ENCODE assay signal across 8 cellular contexts in the genomic region with DNA sequence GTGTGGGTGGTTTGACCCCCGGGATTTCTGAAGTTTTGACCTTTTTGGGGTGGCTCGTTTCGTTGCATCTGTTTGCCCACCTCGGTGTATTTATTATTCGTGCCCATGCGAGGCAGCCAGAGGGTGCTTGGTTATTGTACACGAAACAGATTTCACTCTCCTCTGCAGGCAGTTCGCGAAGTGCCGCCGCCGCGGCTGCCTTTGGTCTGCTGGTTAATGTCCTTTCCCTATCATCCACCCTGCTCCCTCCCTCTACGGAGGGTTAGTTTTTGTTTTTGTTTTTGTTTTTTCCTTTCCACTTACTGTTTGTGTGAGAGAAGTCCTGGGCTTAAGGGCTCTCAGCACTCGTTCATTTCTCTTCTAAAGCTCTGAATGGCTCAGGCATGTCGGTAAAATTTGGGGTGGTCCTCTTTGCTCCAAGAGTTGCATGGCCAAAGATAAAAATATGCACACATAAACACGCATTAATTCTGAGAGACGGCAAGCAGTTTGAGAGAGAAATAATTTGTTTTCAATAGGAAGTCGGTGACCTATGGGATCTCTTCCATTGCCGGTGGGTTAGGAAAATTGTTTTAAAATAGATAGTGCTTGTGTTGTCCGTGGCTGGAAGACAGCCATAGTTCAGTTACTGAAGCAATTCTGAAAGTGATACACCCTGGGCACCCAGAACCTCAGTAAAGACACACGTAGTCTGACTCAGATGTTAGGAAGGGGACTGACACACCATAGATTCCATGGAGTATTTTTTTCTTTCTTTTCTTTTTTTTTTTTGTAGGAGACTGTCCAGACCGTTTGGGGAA. TPM values are rescaled to one million over a fixed set of nuclear protein-coding genes. Genes with fewer than 3 reads are reported as not detected.
A peak's percentile ranks its signal among the peaks of the same experiment; 100 is the strongest.
DNase-seq lines count a peak whose midpoint lies in the region; ATAC-seq and TF ChIP-seq lines count a peak whose summit lies in the region.

No MANE protein-coding gene starts in this region.

- TF ChIP-seq POLR2A in breast epithelium (IDR thresholded peaks at IDR 0.05), result no peak

- H3K9ac ChIP-seq in iPS-20b (ENCODE audit: low read depth, low read length), result peak overlapping the region; percentile 81; the same call in 1 of the 2 replicates

- H3K9me3 ChIP-seq in breast epithelium (no peaks in the 10 kb centered on the region), iPS-20b (ENCODE audit: insufficient read depth, low read depth, low read length) (no peaks in the 10 kb centered on the region)

- peak overlapping the region; percentile 91 to 93 for H3K27ac ChIP-seq in breast epithelium
- no peak overlapping the region for H3K27ac ChIP-seq in iPS-20b (ENCODE audit: low read length)

- peak; percentile 14 for DNase-seq in stimulated activated CD4-positive, alpha-beta T cell treated with anti-CD3 and anti-CD28 coated beads, Interleukin-15, amount 100 ng/mL, for 24 hours
- DNase-seq in stimulated activated CD4-positive, alpha-beta T cell treated with anti-CD3 and anti-CD28 coated beads, Interleukin-4, amount 100 ng/mL, for 1 hour, result no peak
- DNase-seq in OCI-M1 (lab: John Stamatoyannopoulos, UW) (peak; percentile 64), breast epithelium (ENCODE audit: low spot score in 2 of 2) (peak in 1 of 2 donors; percentile 40), skeletal muscle cell (ENCODE audit: low read depth) (peak; percentile 50), OCI-M2 (lab: John Stamatoyannopoulos, UW; ENCODE audit: unreplicated experiment) (no peak)

- H3K36me3 ChIP-seq in breast epithelium (no peaks in the 10 kb centered on the region), iPS-20b (ENCODE audit: insufficient read depth, low read depth, low read length) (no peaks in the 10 kb centered on the region)

- ATAC-seq in GM19463 (IDR thresholded peaks at IDR 0.05; ENCODE audit: unreplicated experiment), result no peak

- TF ChIP-seq CTCF in breast epithelium (IDR thresholded peaks at IDR 0.05), result no peak

- intact Hi-C loops in breast epithelium (cut with DNase I; ENCODE audit: low total_unique reads), result no loop called here

- H3K4me3 ChIP-seq in breast epithelium (peak overlapping the region; percentile 86 to 98 (median 92)), iPS-20b (ENCODE audit: low read length) (peak overlapping the region; percentile 96), skeletal muscle cell (ENCODE audit: low read depth, low read length) (peak overlapping the region; percentile 79)

- no peaks in the 10 kb centered on the region for H3K27me3 ChIP-seq in breast epithelium
- H3K27me3 ChIP-seq in iPS-20b (ENCODE audit: insufficient read depth, low read length), result peaks cover 23% of the 10 kb centered on the region

- H3K4me1 ChIP-seq in breast epithelium (no peaks in the 10 kb centered on the region), iPS-20b (ENCODE audit: insufficient read depth, low read length) (peaks cover 36% of the 10 kb centered on the region; the same call in 1 of the 2 replicates)

RNA-seq across cellular contexts. Expression of a gene that starts 1.2 kb away (rescaled TPM):
- 10 to 100 TPM; 31.5 to 75.7 (median 54.7) TPM for total RNA-seq in breast epithelium

Comparison
In these comparisons a context has a peak if more than half of its experiments do, and no peak if none do; other contexts are left out.
1. DNase-seq: peak in stimulated activated CD4-positive, alpha-beta T cell treated with anti-CD3 and anti-CD28 coated beads, Interleukin-15, amount 100 ng/mL, for 24 hours (single experiment), OCI-M1 (single experiment) and skeletal muscle cell (single experiment); none in stimulated activated CD4-positive, alpha-beta T cell treated with anti-CD3 and anti-CD28 coated beads, Interleukin-4, amount 100 ng/mL, for 1 hour (single experiment) and OCI-M2 (single experiment).
2. Peak in every context shown above with its lines, with median percentiles within 50 percentile points of each other: H3K4me3 ChIP-seq.